ENCODE assay signal across 8 cellular contexts in genomic region chr19:2976609-2977000, GRCh38. TPM values are rescaled to one million over a fixed set of nuclear protein-coding genes. Genes with fewer than 3 reads are reported as not detected.
A peak's percentile ranks its signal among the peaks of the same experiment; 100 is the strongest.
DNase-seq lines count a peak whose midpoint lies in the region; ATAC-seq and TF ChIP-seq lines count a peak whose summit lies in the region.

No MANE protein-coding gene starts in this region.

- TF ChIP-seq POLR2A in transverse colon (IDR thresholded peaks at IDR 0.05), result no peak

- in situ Hi-C loops in transverse colon (cut with MboI; ENCODE audit: low pct_ligation_motif_present in 1 of 4, low pct_unique_long_range_greater_than_20kb in 1 of 4, low sequenced_read_pairs in 3 of 4), result loop anchor here in 1 of 4 donors (10.0 kb wide), 1 partner anchor 58 kb away; no protein-coding TSS in a partner anchor

- no peaks in the 10 kb centered on the region for H3K27me3 ChIP-seq in transverse colon

- H3K36me3 ChIP-seq in transverse colon, result no peaks in the 10 kb centered on the region

- H3K9me3 ChIP-seq in transverse colon, result no peaks in the 10 kb centered on the region

- no peak for TF ChIP-seq CTCF in transverse colon (IDR thresholded peaks at IDR 0.05)

- peak overlapping the region in 2 of 4 donors; percentile 33 to 38 for H3K27ac ChIP-seq in transverse colon

- peak; percentile 39 for DNase-seq in activated T-cell treated with anti-CD3 and anti-CD28 coated beads, Interleukin-2, amount 50 U/mL, for 24 hours
- DNase-seq in activated T-cell treated with anti-CD3 and anti-CD28 coated beads, Interleukin-2, amount 50 U/mL, for 1 hour, result no peak
- DNase-seq in activated T-helper 2 cell treated with anti-CD3 and anti-CD28 coated beads, Interferon-gamma antibody, Interleukin-2, Interleukin-4, amounts not matched to agents 10 μg/mL and 5 μg/mL and 100 μg/mL, durations not matched to agents 14 hours and 24 hours and 36 hours (ENCODE audit: low spot score), result no peak
- DNase-seq in left kidney (ENCODE audit: low read depth, low spot score), result peak; percentile 53
- DNase-seq in transverse colon, result no peak
- DNase-seq in D341Med (ENCODE audit: low spot score), result no peak
- DNase-seq in AML-193 (lab: John Stamatoyannopoulos, UW), result no peak

- H3K27ac Mint-ChIP-seq in activated T-cell treated with anti-CD3 and anti-CD28 coated beads, Interleukin-2, amount 50 U/mL, for 24 hours, result peak overlapping the region; percentile 91
- no peak overlapping the region for H3K27ac Mint-ChIP-seq in activated T-helper 2 cell treated with anti-CD3 and anti-CD28 coated beads, Interferon-gamma antibody, Interleukin-2, Interleukin-4, amounts not matched to agents 10 μg/mL and 5 μg/mL and 100 μg/mL, durations not matched to agents 14 hours and 24 hours and 36 hours

- ATAC-seq in GM21526 (IDR thresholded peaks at IDR 0.05; ENCODE audit: low FRiP score, unreplicated experiment), result no peak

- H3K9me3 Mint-ChIP-seq in activated T-cell treated with anti-CD3 and anti-CD28 coated beads, Interleukin-2, amount 50 U/mL, for 24 hours, result no peaks in the 10 kb centered on the region
- no peaks in the 10 kb centered on the region for H3K9me3 Mint-ChIP-seq in activated T-helper 2 cell treated with anti-CD3 and anti-CD28 coated beads, Interferon-gamma antibody, Interleukin-2, Interleukin-4, amounts not matched to agents 10 μg/mL and 5 μg/mL and 100 μg/mL, durations not matched to agents 14 hours and 24 hours and 36 hours

- WGBS in transverse colon (ENCODE audit: low coverage in 1 of 2), 2 donors, result 14% methylated on average over 15 of the region's 15 CpGs; no CpG with 5 or more reads in 1 of the 2 donors

- intact Hi-C loops in activated T-helper 2 cell treated with anti-CD3 and anti-CD28 coated beads, Interferon-gamma antibody, Interleukin-2, Interleukin-4, amounts not matched to agents 10 μg/mL and 5 μg/mL and 100 μg/mL, durations not matched to agents 14 hours and 24 hours and 36 hours (cut with micrococcal nuclease), result no loop called here
- intact Hi-C loops in transverse colon (cut with DNase I; ENCODE audit: low total_unique reads), result loop anchor here (5.0 kb wide), 1 partner anchor 86 kb away; the partner anchor contains the start of gene TLE5

- H3K27me3 Mint-ChIP-seq in activated T-cell treated with anti-CD3 and anti-CD28 coated beads, Interleukin-2, amount 50 U/mL, for 24 hours, result peaks cover 4% of the 10 kb centered on the region
- peaks cover 8% of the 10 kb centered on the region for H3K27me3 Mint-ChIP-seq in activated T-helper 2 cell treated with anti-CD3 and anti-CD28 coated beads, Interferon-gamma antibody, Interleukin-2, Interleukin-4, amounts not matched to agents 10 μg/mL and 5 μg/mL and 100 μg/mL, durations not matched to agents 14 hours and 24 hours and 36 hours (ENCODE audit: low read depth)

- peaks cover 2% of the 10 kb centered on the region for H3K36me3 Mint-ChIP-seq in activated T-cell treated with anti-CD3 and anti-CD28 coated beads, Interleukin-2, amount 50 U/mL, for 24 hours (ENCODE audit: low read depth)
- no peaks in the 10 kb centered on the region for H3K36me3 Mint-ChIP-seq in activated T-helper 2 cell treated with anti-CD3 and anti-CD28 coated beads, Interferon-gamma antibody, Interleukin-2, Interleukin-4, amounts not matched to agents 10 μg/mL and 5 μg/mL and 100 μg/mL, durations not matched to agents 14 hours and 24 hours and 36 hours (ENCODE audit: low read depth)

- peak overlapping the region; percentile 86 for H3K4me3 Mint-ChIP-seq in activated T-cell treated with anti-CD3 and anti-CD28 coated beads, Interleukin-2, amount 50 U/mL, for 24 hours
- H3K4me3 Mint-ChIP-seq in activated T-helper 2 cell treated with anti-CD3 and anti-CD28 coated beads, Interferon-gamma antibody, Interleukin-2, Interleukin-4, amounts not matched to agents 10 μg/mL and 5 μg/mL and 100 μg/mL, durations not matched to agents 14 hours and 24 hours and 36 hours (ENCODE audit: low read depth), result peak overlapping the region; percentile 90

- H3K4me1 Mint-ChIP-seq in activated T-cell treated with anti-CD3 and anti-CD28 coated beads, Interleukin-2, amount 50 U/mL, for 24 hours (ENCODE audit: low read depth), result peaks cover 19% of the 10 kb centered on the region
- H3K4me1 Mint-ChIP-seq in activated T-helper 2 cell treated with anti-CD3 and anti-CD28 coated beads, Interferon-gamma antibody, Interleukin-2, Interleukin-4, amounts not matched to agents 10 μg/mL and 5 μg/mL and 100 μg/mL, durations not matched to agents 14 hours and 24 hours and 36 hours (ENCODE audit: low read depth), result peaks cover 18% of the 10 kb centered on the region

- H3K4me3 ChIP-seq in transverse colon, result peak overlapping the region; percentile 3 to 54 (median 32)

- peaks cover 17 to 40% (median 25%) of the 10 kb centered on the region in 4 donors for H3K4me1 ChIP-seq in transverse colon

- no peak for TF ChIP-seq EP300 in transverse colon (IDR thresholded peaks at IDR 0.05; ENCODE audit: low read depth)

RNA-seq across cellular contexts. Expression of gene TLE6, which starts 0.8 kb away (rescaled TPM):
- 1.4 and 1.5 TPM in 2 replicates for total RNA-seq in activated T-helper 2 cell treated with anti-CD3 and anti-CD28 coated beads, Interferon-gamma antibody, Interleukin-2, Interleukin-4, amounts not matched to agents 10 μg/mL and 5 μg/mL and 100 μg/mL, durations not matched to agents 14 hours and 24 hours and 36 hours
- not detected for total RNA-seq in transverse colon

RNA-seq across cellular contexts. Expression of gene ZNF77, which starts 31.8 kb away (rescaled TPM):
- 3.5 and 4.0 TPM in 2 replicates for total RNA-seq in activated T-helper 2 cell treated with anti-CD3 and anti-CD28 coated beads, Interferon-gamma antibody, Interleukin-2, Interleukin-4, amounts not matched to agents 10 μg/mL and 5 μg/mL and 100 μg/mL, durations not matched to agents 14 hours and 24 hours and 36 hours
- 1 to 10 TPM in 3 of 4 donors, not detected in 1; 4.2 to 9.3 (median 5.1) TPM for total RNA-seq in transverse colon

RNA-seq across cellular contexts. Expression of gene TLE2, which starts 52.5 kb away (rescaled TPM):
- total RNA-seq in activated T-helper 2 cell treated with anti-CD3 and anti-CD28 coated beads, Interferon-gamma antibody, Interleukin-2, Interleukin-4, amounts not matched to agents 10 μg/mL and 5 μg/mL and 100 μg/mL, durations not matched to agents 14 hours and 24 hours and 36 hours, result 2.2 and 2.4 TPM in 2 replicates
- 10 to 100 TPM; 31.4 to 70.0 (median 47.5) TPM for total RNA-seq in transverse colon

Comparison
In these comparisons a context has a peak if more than half of its experiments do, and no peak if none do; other contexts are left out.
1. DNase-seq: peak in activated T-cell treated with anti-CD3 and anti-CD28 coated beads, Interleukin-2, amount 50 U/mL, for 24 hours (single experiment) and left kidney (single experiment); none in activated T-cell treated with anti-CD3 and anti-CD28 coated beads, Interleukin-2, amount 50 U/mL, for 1 hour (single experiment), activated T-helper 2 cell treated with anti-CD3 and anti-CD28 coated beads, Interferon-gamma antibody, Interleukin-2, Interleukin-4, amounts not matched to agents 10 μg/mL and 5 μg/mL and 100 μg/mL, durations not matched to agents 14 hours and 24 hours and 36 hours (single experiment), transverse colon (single experiment), D341Med (single experiment) and AML-193 (0 of 2).